Comparison of ENCODE assay signal across 23 cellular contexts in genomic region chr12:16506394-16506793, GRCh38.
"Had no signal": no experiment of that assay in that cellular context is flagged by ENCODE, and none has a peak within 500 bp of the region (broad histone marks: within the 10 kb centered on the region; RNA-seq: fewer than 3 reads in every experiment).

No MANE protein-coding gene starts in this region.

- DNase-seq: hypothalamus; immature natural killer cell; kidney; left ventricle myocardium inferior; mesendoderm; midbrain; naive thymus-derived CD8-positive, alpha-beta T cell; nucleus accumbens; pancreas; posterior cingulate gyrus; retina; right cardiac atrium; spleen; stimulated activated CD4-positive, alpha-beta T cell treated with anti-CD3 and anti-CD28 coated beads, Interleukin-4, amount 100 ng/mL, for 24 hours; stimulated activated naive CD4-positive, alpha-beta T cell treated with Interleukin-2 at 50 U/mL for 16 hours; stimulated activated naive CD8-positive, alpha-beta T cell treated with anti-CD3 and anti-CD28 coated beads, Interleukin-15, amount 100 ng/mL, for 72 hours; substantia nigra; uterus had no signal

- H3K4me3 Mint-ChIP-seq: immature natural killer cell; naive thymus-derived CD8-positive, alpha-beta T cell; nephron; neural crest cell; stimulated activated effector memory CD8-positive, alpha-beta T cell treated with anti-CD3 and anti-CD28 coated beads, Interleukin-12 subunit alpha, Interleukin-12 subunit beta, amount 100 ng/mL, for 72 hours; stimulated activated naive CD8-positive, alpha-beta T cell treated with anti-CD3 and anti-CD28 coated beads, Interleukin-15, amount 100 ng/mL, for 72 hours; type B pancreatic cell had no signal

- H3K9me3 Mint-ChIP-seq: nephron, type B pancreatic cell had no signal

- H3K4me1 Mint-ChIP-seq: immature natural killer cell; naive thymus-derived CD8-positive, alpha-beta T cell; nephron; stimulated activated effector memory CD8-positive, alpha-beta T cell treated with anti-CD3 and anti-CD28 coated beads, Interleukin-12 subunit alpha, Interleukin-12 subunit beta, amount 100 ng/mL, for 72 hours; stimulated activated naive CD8-positive, alpha-beta T cell treated with anti-CD3 and anti-CD28 coated beads, Interleukin-15, amount 100 ng/mL, for 72 hours had no signal

- H3K27ac Mint-ChIP-seq: immature natural killer cell; naive thymus-derived CD8-positive, alpha-beta T cell; nephron; stimulated activated effector memory CD8-positive, alpha-beta T cell treated with anti-CD3 and anti-CD28 coated beads, Interleukin-12 subunit alpha, Interleukin-12 subunit beta, amount 100 ng/mL, for 72 hours; stimulated activated naive CD8-positive, alpha-beta T cell treated with anti-CD3 and anti-CD28 coated beads, Interleukin-15, amount 100 ng/mL, for 72 hours; type B pancreatic cell had no signal

- H3K27me3 Mint-ChIP-seq: naive thymus-derived CD8-positive, alpha-beta T cell; stimulated activated naive CD8-positive, alpha-beta T cell treated with anti-CD3 and anti-CD28 coated beads, Interleukin-15, amount 100 ng/mL, for 72 hours had no signal

- H3K36me3 Mint-ChIP-seq: naive thymus-derived CD8-positive, alpha-beta T cell; stimulated activated effector memory CD8-positive, alpha-beta T cell treated with anti-CD3 and anti-CD28 coated beads, Interleukin-12 subunit alpha, Interleukin-12 subunit beta, amount 100 ng/mL, for 72 hours; type B pancreatic cell had no signal

- ATAC-seq: naive thymus-derived CD8-positive, alpha-beta T cell; pancreas; right cardiac atrium; sciatic nerve; stimulated activated effector memory CD8-positive, alpha-beta T cell treated with anti-CD3 and anti-CD28 coated beads, Interleukin-12 subunit alpha, Interleukin-12 subunit beta, amount 100 ng/mL, for 72 hours; stimulated activated naive CD8-positive, alpha-beta T cell treated with anti-CD3 and anti-CD28 coated beads, Interleukin-15, amount 100 ng/mL, for 72 hours had no signal
